8 cellular contexts compared by ENCODE assay signal in the genomic region with DNA sequence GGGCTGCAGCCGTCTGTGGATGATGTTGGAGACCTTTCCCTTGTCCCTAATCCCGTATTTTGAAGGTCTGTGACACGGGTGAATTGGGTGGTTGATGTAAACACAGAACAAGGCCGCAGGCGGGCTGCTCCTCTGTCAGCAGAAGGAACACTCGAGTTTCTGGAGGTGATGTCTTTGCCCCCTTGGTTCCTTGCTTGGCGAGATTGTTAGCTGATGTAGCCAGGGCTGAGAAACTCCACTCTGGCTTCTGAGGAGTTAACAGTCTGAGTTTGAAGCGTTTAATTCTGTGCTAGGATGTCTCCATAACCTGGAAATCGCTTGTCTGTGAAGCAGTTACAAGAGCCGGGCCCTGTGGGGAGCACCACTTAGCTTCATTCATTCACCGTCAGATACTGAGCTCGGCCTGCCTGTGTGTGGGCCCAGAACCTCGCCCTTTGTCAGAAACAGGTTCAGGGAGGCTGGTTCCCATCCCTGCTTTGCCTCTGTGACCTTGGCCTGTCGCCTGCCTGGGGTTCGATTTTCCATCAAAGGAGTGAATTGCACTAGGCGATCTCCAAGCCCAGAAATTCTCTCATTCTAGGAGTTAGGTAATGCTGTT. TPM values are rescaled to one million over a fixed set of nuclear protein-coding genes. Genes with fewer than 3 reads are reported as not detected.
DNase-seq lines count a peak whose midpoint lies in the region; ATAC-seq, FAIRE-seq and TF ChIP-seq lines count a peak whose summit lies in the region.

No MANE protein-coding gene starts in this region.

- POLR2A ChIA-PET in Caco-2 (lab: Charles Lee) = no interaction called here

- TSS peak; percentile 27 for BruUV-seq in Caco-2 (replicated peaks; lab: Mats Ljungman, UMichigan)

- peaks cover 48% of the 10 kb centered on the region for H3K36me3 Mint-ChIP-seq in Caco-2 (ENCODE audit: insufficient read depth, unreplicated experiment)

- H3K4me3 Mint-ChIP-seq in Caco-2 (ENCODE audit: unreplicated experiment) = peak overlapping the region; percentile 89

- no peaks in the 10 kb centered on the region for H3K9me3 Mint-ChIP-seq in Caco-2 (ENCODE audit: unreplicated experiment)

- peak overlapping the region; percentile 83 for H3K27ac ChIP-seq in substantia nigra (ENCODE audit: low read depth, low read length, poor library complexity, severe bottlenecking)

- intact Hi-C loops in Caco-2 (cut with micrococcal nuclease; ENCODE audit: unreplicated experiment) = loop anchor here (5.0 kb wide), 1 partner anchor 95 kb away; the partner anchor contains the start of genes CRAMP1 and IFT140

- H3K27ac Mint-ChIP-seq in Caco-2 (ENCODE audit: unreplicated experiment) = no peak overlapping the region

- H3K27me3 ChIP-seq in Caco-2 (replicated peaks; ENCODE audit: control insufficient read depth, insufficient read depth, low read length) (no peaks in the 10 kb centered on the region), bronchial epithelial cell (ENCODE audit: control insufficient read depth, insufficient read depth, low read length) (no peaks in the 10 kb centered on the region)

- H3K9me3 ChIP-seq in Caco-2 = no peaks in the 10 kb centered on the region

- no peak for DNase-seq in Caco-2
- DNase-seq in NAMALWA (ENCODE audit: low spot score) = peak; percentile 48
- no peak for DNase-seq in bronchial epithelial cell (ENCODE audit: low read depth)
- DNase-seq in left lobe of liver (ENCODE audit: low spot score) = no peak
- peak in 7 of 49 donors; percentile 22 to 60 (median 31) for DNase-seq in substantia nigra (lab: John Stamatoyannopoulos, UW)
- DNase-seq in NCI-H345 treated with DMSO at 0.1 percent for 48 hours (lab: John Stamatoyannopoulos, UW; ENCODE audit: unreplicated experiment) = no peak
- DNase-seq in NOMO-1 treated with dmso at 0.1 percent for 144 hours (lab: John Stamatoyannopoulos, UW; ENCODE audit: unreplicated experiment) = no peak

- CTCF ChIA-PET in Caco-2 (lab: Charles Lee) = interaction anchor here (1.6 kb wide), 1 partner anchor 16 kb away, joined by 5 read pairs; no protein-coding TSS in a partner anchor

- peak overlapping the region; percentile 99 for H3K4me3 ChIP-seq in Caco-2 (ENCODE audit: low read depth, low read length)
- peak overlapping the region; percentile 88 for H3K4me3 ChIP-seq in bronchial epithelial cell (ENCODE audit: low read depth, low read length)

- no peaks in the 10 kb centered on the region; the same call in 1 of the 2 replicates for H3K4me1 ChIP-seq in Caco-2

- H3K36me3 ChIP-seq in Caco-2 (ENCODE audit: control insufficient read depth, insufficient read depth, low read length) (no peaks in the 10 kb centered on the region), bronchial epithelial cell (ENCODE audit: control insufficient read depth, insufficient read depth, low read length) (peaks cover 5% of the 10 kb centered on the region)

- ATAC-seq in left lobe of liver = peak; percentile 1
- no peak for ATAC-seq in HG03095 (IDR thresholded peaks at IDR 0.05; ENCODE audit: unreplicated experiment)

- TF ChIP-seq CTCF in Caco-2 (IDR thresholded peaks at IDR 0.05; ENCODE audit: insufficient read depth in 1 of 2, low read depth in 1 of 2, low read length in 1 of 2, severe bottlenecking in 1 of 2, unreplicated experiment in 1 of 2) (no peak), bronchial epithelial cell (IDR thresholded peaks at IDR 0.05; ENCODE audit: insufficient read depth, low read length, severe bottlenecking) (no peak)

- H3K27me3 Mint-ChIP-seq in Caco-2 (ENCODE audit: insufficient read depth, unreplicated experiment) = no peaks in the 10 kb centered on the region

- H3K4me1 Mint-ChIP-seq in Caco-2 (ENCODE audit: low read depth, unreplicated experiment) = peaks cover 8% of the 10 kb centered on the region

- FAIRE-seq in bronchial epithelial cell (lab: Jason Lieb, UNC) = peak; percentile 13

RNA-seq across cellular contexts. Expression of gene MAPK8IP3, which starts 1.3 kb away (rescaled TPM):
- total RNA-seq in Caco-2 (2022) (60.5 and 74.9 TPM in 2 replicates), bronchial epithelial cell (24.5 and 28.7 TPM in 2 replicates), left lobe of liver (30.6 TPM)

RNA-seq across cellular contexts. Expression of gene JPT2, which starts 29.2 kb away (rescaled TPM):
- 170 and 178 TPM in 2 replicates for total RNA-seq in Caco-2 (2022)
- total RNA-seq in bronchial epithelial cell = 55.0 and 59.2 TPM in 2 replicates
- total RNA-seq in left lobe of liver = 33.1 TPM
